Comparison of ENCODE assay signal across 18 cellular contexts in genomic region chr1:201038537-201038936, GRCh38. TPM values are rescaled to one million over a fixed set of nuclear protein-coding genes. Genes with fewer than 3 reads are reported as not detected.
A peak's percentile ranks its signal among the peaks of the same experiment; 100 is the strongest.
DNase-seq lines count a peak whose midpoint lies in the region; ATAC-seq and TF ChIP-seq lines count a peak whose summit lies in the region.
"Had no signal": no experiment of that assay in that cellular context is flagged by ENCODE, and none has a peak within 500 bp of the region (broad histone marks: within the 10 kb centered on the region; RNA-seq: fewer than 3 reads in every experiment).

No MANE protein-coding gene starts in this region.

- WGBS in gastroesophageal sphincter (ENCODE audit: low coverage in 1 of 2), 2 donors = 83 to 90% methylated on average over 4 to 8 of the region's 10 CpGs

- DNase-seq in SHP77 treated with DMSO at 0.1 percent for 48 hours (lab: John Stamatoyannopoulos, UW) = peak; percentile 19
- no peak for DNase-seq in SHP77 (lab: John Stamatoyannopoulos, UW)
- peak; percentile 73 for DNase-seq in NCI-H2227 (lab: John Stamatoyannopoulos, UW; ENCODE audit: unreplicated experiment)
- peak; percentile 38 for DNase-seq in cerebellum (ENCODE audit: low spot score)
- peak; percentile 55 for DNase-seq in osteoblast (ENCODE audit: insufficient read length, low spot score, missing footprints)
- DNase-seq: ACHN, AML-193, COR-L47, GM23248, IMR-90, Karpas-422, NCI-H1436 treated with DMSO at 0.1 percent for 48 hours, NCI-H2029, NCI-H524 treated with DMSO at 0.1 percent for 48 hours, Right ventricle myocardium superior, SK-N-SH had no signal

- ATAC-seq in gastroesophageal sphincter (no peak), HG03097 (IDR thresholded peaks at IDR 0.05; ENCODE audit: low FRiP score, unreplicated experiment) (no peak)

- H3K4me2 ChIP-seq in osteoblast (ENCODE audit: insufficient read depth, low read length) = no peak overlapping the region
- H3K4me2 ChIP-seq: SK-N-SH had no signal

- H3K4me3 ChIP-seq in osteoblast (ENCODE audit: insufficient read depth, low read length) (no peak overlapping the region), gastroesophageal sphincter (no peak overlapping the region)
- H3K4me3 ChIP-seq: GM23248 had no signal

- H2AFZ ChIP-seq in osteoblast (ENCODE audit: low read length) = no peak overlapping the region
- H2AFZ ChIP-seq: GM23248 had no signal

- no peak for TF ChIP-seq EP300 in gastroesophageal sphincter (IDR thresholded peaks at IDR 0.05)

- H3K4me1 ChIP-seq in osteoblast (ENCODE audit: insufficient read depth, low read length) (peaks cover 6% of the 10 kb centered on the region), gastroesophageal sphincter (no peaks in the 10 kb centered on the region)

- no peak for TF ChIP-seq POLR2A in gastroesophageal sphincter (IDR thresholded peaks at IDR 0.05)

- TF ChIP-seq CTCF in osteoblast (IDR thresholded peaks at IDR 0.05; ENCODE audit: extremely low read depth, low read depth, low read length) = no peak
- TF ChIP-seq CTCF in gastroesophageal sphincter (IDR thresholded peaks at IDR 0.05) = no peak

- H3K36me3 ChIP-seq in osteoblast (ENCODE audit: insufficient read depth, low read length) = no peaks in the 10 kb centered on the region
- H3K36me3 ChIP-seq in gastroesophageal sphincter = no peaks in the 10 kb centered on the region

- no peaks in the 10 kb centered on the region for H3K9me3 ChIP-seq in osteoblast (ENCODE audit: low read depth, low read length)
- H3K9me3 ChIP-seq in gastroesophageal sphincter = no peaks in the 10 kb centered on the region
- H3K9me3 ChIP-seq: SK-N-SH had no signal

- H3K27me3 ChIP-seq in osteoblast (ENCODE audit: insufficient read depth, low read length) = peaks cover 19% of the 10 kb centered on the region
- H3K27me3 ChIP-seq in gastroesophageal sphincter = no peaks in the 10 kb centered on the region

- H3K27ac ChIP-seq in osteoblast (ENCODE audit: low read depth, low read length) (no peak overlapping the region), gastroesophageal sphincter (no peak overlapping the region)
- H3K27ac ChIP-seq: GM23248 had no signal

- H4K20me1 ChIP-seq in osteoblast (ENCODE audit: insufficient read depth, low read length) = no peaks in the 10 kb centered on the region

- no peaks in the 10 kb centered on the region for H3K79me2 ChIP-seq in osteoblast (ENCODE audit: insufficient read depth, low read length)

RNA-seq across cellular contexts. Expression of gene KIF21B, which starts 15.0 kb away (rescaled TPM):
- total RNA-seq in cerebellum (101 TPM), osteoblast (under 0.01 TPM in 2 replicates), gastroesophageal sphincter (1 to 10 TPM; 1.2 to 1.9 (median 1.6) TPM)
- total RNA-seq: GM23248 had no signal

Comparison
In these comparisons a context has a peak if more than half of its experiments do, and no peak if none do; other contexts are left out.
1. DNase-seq: peak in SHP77 treated with DMSO at 0.1 percent for 48 hours (single experiment), NCI-H2227 (single experiment), cerebellum (single experiment) and osteoblast (single experiment); none in SHP77 (0 of 2).
2. RNA of gene KIF21B, which starts 15.0 kb away (total RNA-seq): 101 TPM in cerebellum (single experiment); 1.2 to 1.9 TPM in gastroesophageal sphincter and under 0.01 TPM in osteoblast; every median in the first group is over 10 times any median in the second.